ENCODE assay signal across 9 cellular contexts in genomic region chr1:26274801-26275425, GRCh38. TPM values are rescaled to one million over a fixed set of nuclear protein-coding genes. Genes with fewer than 3 reads are reported as not detected.
A peak's percentile ranks its signal among the peaks of the same experiment; 100 is the strongest.
DNase-seq lines count a peak whose midpoint lies in the region; FAIRE-seq and TF ChIP-seq lines count a peak whose summit lies in the region.
"Had no signal": no experiment of that assay in that cellular context is flagged by ENCODE, and none has a peak within 500 bp of the region (broad histone marks: within the 10 kb centered on the region; RNA-seq: fewer than 3 reads in every experiment).

No MANE protein-coding gene starts in this region.

- H3K9me3 ChIP-seq in PC-9 (ENCODE audit: insufficient read depth, low read depth) (no peaks in the 10 kb centered on the region), prostate gland (no peaks in the 10 kb centered on the region), ovary (no peaks in the 10 kb centered on the region)
- H3K9me3 ChIP-seq: SJSA1 had no signal

- no peak overlapping the region for H2AFZ ChIP-seq in PC-9

- intact Hi-C loops in PC-9 (cut with micrococcal nuclease; ENCODE audit: unreplicated experiment) (loop anchor here (1.0 to 5.0 kb wide), 5 partner anchors 38 to 238 kb away; partner anchors contain the start of gene PDIK1L), prostate gland (cut with DNase I) (loop anchor here (2.0 to 5.0 kb wide), 3 partner anchors 43 to 163 kb away; partner anchors contain the start of genes CEP85 and PDIK1L), ovary (cut with DNase I) (loop anchor here in 1 of 4 donors (1.0 kb wide), 1 partner anchor 45 kb away; no protein-coding TSS in a partner anchor)

- peak overlapping the region; percentile 79 for H3K27ac ChIP-seq in PC-9
- H3K27ac ChIP-seq in prostate gland: peak overlapping the region; percentile 82 to 92
- H3K27ac ChIP-seq in ovary: no peak overlapping the region

- H3K4me3 ChIP-seq in PC-9: no peak overlapping the region
- no peak overlapping the region for H3K4me3 ChIP-seq in cardiac fibroblast (replicated peaks in 1 of 2; ENCODE audit: low read depth in 2 of 2, low read length in 2 of 2)
- H3K4me3 ChIP-seq in prostate gland: no peak overlapping the region
- H3K4me3 ChIP-seq in ovary: no peak overlapping the region
- H3K4me3 ChIP-seq: SJSA1 had no signal

- H4K20me1 ChIP-seq in PC-9 (ENCODE audit: insufficient read depth): no peaks in the 10 kb centered on the region

- no peaks in the 10 kb centered on the region for H3K27me3 ChIP-seq in PC-9 (ENCODE audit: insufficient read depth, low read depth)
- H3K27me3 ChIP-seq in prostate gland (replicated peaks; ENCODE audit: insufficient read depth): no peaks in the 10 kb centered on the region
- H3K27me3 ChIP-seq in ovary: no peaks in the 10 kb centered on the region
- H3K27me3 ChIP-seq: SJSA1 had no signal

- H3K9me2 ChIP-seq in PC-9 (ENCODE audit: insufficient read depth): no peaks in the 10 kb centered on the region

- H3K4me2 ChIP-seq in PC-9: no peak overlapping the region

- H3K79me2 ChIP-seq in PC-9 (ENCODE audit: low read depth): no peaks in the 10 kb centered on the region

- TF ChIP-seq CTCF in PC-9 (conservative IDR thresholded peaks at IDR 0.05) (no peak), cardiac fibroblast (IDR thresholded peaks at IDR 0.05; ENCODE audit: low read depth, low read length) (no peak), prostate gland (IDR thresholded peaks at IDR 0.05) (no peak), ovary (IDR thresholded peaks at IDR 0.05) (no peak)

- H3K4me1 ChIP-seq in PC-9 (replicated peaks; ENCODE audit: insufficient read depth): peaks cover 51% of the 10 kb centered on the region
- H3K4me1 ChIP-seq in prostate gland (replicated peaks): peaks cover 17% of the 10 kb centered on the region
- H3K4me1 ChIP-seq in ovary (ENCODE audit: insufficient read depth): peaks cover 6% of the 10 kb centered on the region

- CTCF ChIA-PET in PC-9 (lab: Charles Lee): interaction anchor here (0.6 to 1.3 kb wide), 6 partner anchors 10 to 1695 kb away, joined by 3 to 9 read pairs (median 6); no protein-coding TSS in a partner anchor

- POLR2A ChIA-PET in PC-9 (lab: Charles Lee; ENCODE audit: unreplicated experiment): no interaction called here

- H3K36me3 ChIP-seq in PC-9 (ENCODE audit: low read depth) (peaks cover 24% of the 10 kb centered on the region), prostate gland (no peaks in the 10 kb centered on the region), ovary (no peaks in the 10 kb centered on the region)

- TF ChIP-seq EP300 in ovary (IDR thresholded peaks at IDR 0.05): no peak

- BruUV-seq in PC-9 (replicated peaks; lab: Mats Ljungman, UMichigan): no TSS peak

- whole genome bisulfite sequencing in prostate gland: 80% methylated on average over 11 of the region's 11 CpGs
- WGBS in ovary, 3 donors: 88 to 90% (median 89%) methylated on average over 11 of the region's 11 CpGs

- peak; percentile 35 for FAIRE-seq in GM12891 (lab: Jason Lieb, UNC)

- peaks cover 53% of the 10 kb centered on the region for H3F3A ChIP-seq in PC-9 (ENCODE audit: insufficient read depth, low read depth)

- DNase-seq in GM12891 (ENCODE audit: insufficient read length, low spot score) (no peak), PC-9 (no peak), cardiac fibroblast (ENCODE audit: low read depth in 2 of 2) (peak; percentile 69 to 90), prostate gland (ENCODE audit: low spot score) (no peak), cerebellar cortex (ENCODE audit: low spot score) (no peak), superior temporal gyrus (ENCODE audit: extremely low spot score) (no peak), RPMI8226 (no peak), ovary (no peak)

- TF ChIP-seq POLR2A in GM12891 (IDR thresholded peaks at IDR 0.05; ENCODE audit: low read depth, low read length): no peak
- TF ChIP-seq POLR2A in prostate gland (IDR thresholded peaks at IDR 0.05): no peak
- TF ChIP-seq POLR2A in ovary (IDR thresholded peaks at IDR 0.05): no peak

TF ChIP-seq in GM12891, 5 proteins besides CTCF, POLR2A, EP300 and RAD21:
- TF ChIP-seq TAF1 (IDR thresholded peaks at IDR 0.05; ENCODE audit: low read depth, low read length) (no peak), PAX5 (IDR thresholded peaks at IDR 0.05; ENCODE audit: insufficient read depth, low read length, severe bottlenecking) (no peak), SPI1 (IDR thresholded peaks at IDR 0.05; ENCODE audit: low read depth, low read length) (peak; percentile 16; the same call in 1 of the 2 replicates), POLR2AphosphoS5 (IDR thresholded peaks at IDR 0.05; ENCODE audit: low read depth, low read length) (no peak), POU2F2 (IDR thresholded peaks at IDR 0.05; ENCODE audit: low read depth, low read length) (no peak)
TF ChIP-seq in GM12891: peak in this region for 1.

RNA-seq across cellular contexts. Expression of gene SH3BGRL3, which starts 5.0 kb away (rescaled TPM):
- 92.2 TPM for polyA plus RNA-seq in GM12891 (2012; ENCODE audit: low read depth, missing spikeins)
- total RNA-seq in PC-9 (2021): 168 and 206 TPM in 2 replicates
- total RNA-seq in prostate gland: 10 to 100 TPM; 37.4 to 55.3 TPM
- total RNA-seq in ovary: 100 to 1,000 TPM in 1 of 7 donors, 10 to 100 TPM in 6; 18.6 to 117 (median 58.3) TPM
- 100 to 1,000 TPM in 1 of 2 donors, 10 to 100 TPM in 1; 57.8 to 242 TPM for polyA plus RNA-seq in ovary

RNA-seq across cellular contexts. Expression of gene UBXN11, which starts 31.5 kb away (rescaled TPM):
- 12.8 TPM for polyA plus RNA-seq in GM12891 (2012; ENCODE audit: low read depth, missing spikeins)
- total RNA-seq in PC-9 (2021): 57.2 and 59.9 TPM in 2 replicates
- total RNA-seq in prostate gland: 10 to 100 TPM; 13.2 to 18.1 TPM
- 10 to 100 TPM; 17.3 to 37.0 (median 28.8) TPM for total RNA-seq in ovary
- polyA plus RNA-seq in ovary: 10 to 100 TPM in 1 of 2 donors, 1 to 10 TPM in 1; 3.6 to 25.1 TPM

RNA-seq across cellular contexts. Expression of gene CEP85, which starts 40.9 kb away (rescaled TPM):
- 7.4 TPM for polyA plus RNA-seq in GM12891 (2012; ENCODE audit: low read depth, missing spikeins)
- 34.0 and 42.5 TPM in 2 replicates for total RNA-seq in PC-9 (2021)
- 10 to 100 TPM in 1 of 2 donors, 1 to 10 TPM in 1; 3.4 to 21.0 TPM for total RNA-seq in prostate gland
- 1 to 10 TPM; 2.3 to 8.4 (median 4.0) TPM for total RNA-seq in ovary
- 1 to 10 TPM; 2.0 to 4.4 TPM for polyA plus RNA-seq in ovary

RNA-seq across cellular contexts. Expression of gene CD52, which starts 42.8 kb away (rescaled TPM):
- polyA plus RNA-seq in GM12891 (2012; ENCODE audit: low read depth, missing spikeins): 874 TPM
- 1.2 TPM in 1 of 2 replicates, not detected in the other for total RNA-seq in PC-9 (2021)
- 1 to 10 TPM; 3.2 to 5.3 TPM for total RNA-seq in prostate gland
- total RNA-seq in ovary: 1 to 10 TPM in 6 of 7 donors, not detected in 1; 1.3 to 6.2 (median 2.9) TPM
- polyA plus RNA-seq in ovary: 10 to 100 TPM in 1 of 2 donors, 1 to 10 TPM in 1; 7.1 to 45.5 TPM
- total RNA-seq: SJSA1 had no signal

Comparison
In these comparisons a context has a peak if more than half of its experiments do, and no peak if none do; other contexts are left out.
1. DNase-seq: peak in cardiac fibroblast (2 of 2); none in GM12891 (single experiment), PC-9 (0 of 2), prostate gland (single experiment), cerebellar cortex (single experiment), superior temporal gyrus (single experiment), RPMI8226 (single experiment) and ovary (0 of 5).
2. H3K27ac ChIP-seq: peak in PC-9 (single experiment) and prostate gland (2 of 2); none in ovary (0 of 2).